Comparison of ENCODE assay signal across 13 cellular contexts in genomic region chr16:68368602-68368944, GRCh38. TPM values are rescaled to one million over a fixed set of nuclear protein-coding genes. Genes with fewer than 3 reads are reported as not detected.
A peak's percentile ranks its signal among the peaks of the same experiment; 100 is the strongest.
DNase-seq lines count a peak whose midpoint lies in the region; ATAC-seq and TF ChIP-seq lines count a peak whose summit lies in the region.
"Had no signal": no experiment of that assay in that cellular context is flagged by ENCODE, and none has a peak within 500 bp of the region (broad histone marks: within the 10 kb centered on the region; RNA-seq: fewer than 3 reads in every experiment).

No MANE protein-coding gene starts in this region.

- intact Hi-C loops in activated CD4-positive, alpha-beta T cell treated with anti-CD3 and anti-CD28 coated beads for 36 hours (cut with DNase I, micrococcal nuclease) = loop anchor here in 1 of 2 experiments (2.0 kb wide), 1 partner anchor 142 kb away; no protein-coding TSS in a partner anchor
- intact Hi-C loops in lower leg skin (cut with DNase I; ENCODE audit: low total_unique reads) = no loop called here

- TF ChIP-seq CTCF in neural progenitor cell (IDR thresholded peaks at IDR 0.05) = no peak
- no peak for TF ChIP-seq CTCF in lower leg skin (IDR thresholded peaks at IDR 0.05)

- H4K20me1 ChIP-seq in neural progenitor cell (ENCODE audit: low read depth) = no peaks in the 10 kb centered on the region

- no peak for TF ChIP-seq POLR2A in lower leg skin (IDR thresholded peaks at IDR 0.05)

- POLR2A ChIA-PET in activated CD4-positive, alpha-beta T cell treated with anti-CD3 and anti-CD28 coated beads for 36 hours (lab: Charles Lee) = no interaction called here
- POLR2A ChIA-PET in activated CD8-positive, alpha-beta T cell treated with anti-CD3 and anti-CD28 coated beads, Interleukin-2, amount 10 ng/mL, durations not matched to agents 7 days and 5 days (lab: Charles Lee) = interaction anchor here (0.6 to 1.0 kb wide), 3 partner anchors 12 to 157 kb away, joined by 3 read pairs; no protein-coding TSS in a partner anchor

- no peak for ATAC-seq in activated CD4-positive, alpha-beta T cell treated with anti-CD3 and anti-CD28 coated beads for 36 hours
- peak; percentile 55 for ATAC-seq in GM21717 (IDR thresholded peaks at IDR 0.05; ENCODE audit: unreplicated experiment)
- peak; percentile 26 for ATAC-seq in activated CD8-positive, alpha-beta T cell treated with anti-CD3 and anti-CD28 coated beads, Interleukin-2, amount 10 ng/mL, durations not matched to agents 7 days and 5 days
- ATAC-seq: A549 had no signal

- peaks cover 30% of the 10 kb centered on the region for H3K4me1 ChIP-seq in neural progenitor cell
- H3K4me1 ChIP-seq: A549, sigmoid colon had no signal

- H3K36me3 Mint-ChIP-seq in activated CD4-positive, alpha-beta T cell treated with anti-CD3 and anti-CD28 coated beads for 36 hours (ENCODE audit: low read depth) = no peaks in the 10 kb centered on the region
- H3K36me3 Mint-ChIP-seq in activated CD8-positive, alpha-beta T cell treated with anti-CD3 and anti-CD28 coated beads, Interleukin-2, amount 10 ng/mL, durations not matched to agents 7 days and 5 days (ENCODE audit: low read depth) = peaks cover 10% of the 10 kb centered on the region
- no peaks in the 10 kb centered on the region for H3K36me3 Mint-ChIP-seq in neural progenitor cell

- peak; percentile 40 for DNase-seq in activated CD4-positive, alpha-beta T cell treated with anti-CD3 and anti-CD28 coated beads for 36 hours
- DNase-seq in activated CD4-positive, alpha-beta T cell treated with anti-CD3 and anti-CD28 coated beads for 1 hour = no peak
- peak; percentile 44 for DNase-seq in activated CD8-positive, alpha-beta T cell treated with anti-CD3 and anti-CD28 coated beads, Interleukin-2, amount 10 ng/mL, durations not matched to agents 7 days and 5 days
- DNase-seq in neural progenitor cell (ENCODE audit: low spot score) = peak; percentile 36
- DNase-seq in lower leg skin (ENCODE audit: low spot score in 2 of 2) = no peak
- DNase-seq in H4 (ENCODE audit: low spot score) = no peak
- no peak for DNase-seq in midbrain (lab: John Stamatoyannopoulos, UW)
- DNase-seq: activated CD4-positive, CD25-positive, alpha-beta regulatory T cell; DMS79; NCI-H510A treated with DMSO at 0.1 percent for 48 hours; sigmoid colon had no signal

- H3K4me3 ChIP-seq in neural progenitor cell (no peak overlapping the region), lower leg skin (ENCODE audit: low read depth, poor library complexity, severe bottlenecking) (no peak overlapping the region)
- H3K4me3 ChIP-seq: A549, sigmoid colon had no signal

- H3K36me3 ChIP-seq in neural progenitor cell = no peaks in the 10 kb centered on the region
- H3K36me3 ChIP-seq: sigmoid colon had no signal

- WGBS in lower leg skin, 2 donors = 59 to 61% methylated on average over 8 of the region's 8 CpGs

- no peaks in the 10 kb centered on the region for H3K9me3 ChIP-seq in neural progenitor cell (ENCODE audit: low read depth)
- H3K9me3 ChIP-seq: A549, sigmoid colon had no signal

- H3K4me1 Mint-ChIP-seq in activated CD4-positive, alpha-beta T cell treated with anti-CD3 and anti-CD28 coated beads for 36 hours = peaks cover 37% of the 10 kb centered on the region
- peaks cover 53% of the 10 kb centered on the region for H3K4me1 Mint-ChIP-seq in activated CD8-positive, alpha-beta T cell treated with anti-CD3 and anti-CD28 coated beads, Interleukin-2, amount 10 ng/mL, durations not matched to agents 7 days and 5 days (ENCODE audit: low read depth)
- peaks cover 56% of the 10 kb centered on the region for H3K4me1 Mint-ChIP-seq in neural progenitor cell

- H3K27ac Mint-ChIP-seq in activated CD4-positive, alpha-beta T cell treated with anti-CD3 and anti-CD28 coated beads for 36 hours = no peak overlapping the region
- peak overlapping the region; percentile 72 for H3K27ac Mint-ChIP-seq in activated CD8-positive, alpha-beta T cell treated with anti-CD3 and anti-CD28 coated beads, Interleukin-2, amount 10 ng/mL, durations not matched to agents 7 days and 5 days
- H3K27ac Mint-ChIP-seq in neural progenitor cell = peak overlapping the region; percentile 91

- no peak overlapping the region for H2AFZ ChIP-seq in neural progenitor cell (replicated peaks)

- H3K4me2 ChIP-seq in neural progenitor cell = no peak overlapping the region
- H3K4me2 ChIP-seq: A549 had no signal

- peaks cover 5% of the 10 kb centered on the region for H3K27me3 Mint-ChIP-seq in activated CD4-positive, alpha-beta T cell treated with anti-CD3 and anti-CD28 coated beads for 36 hours
- peaks cover 29% of the 10 kb centered on the region for H3K27me3 Mint-ChIP-seq in activated CD8-positive, alpha-beta T cell treated with anti-CD3 and anti-CD28 coated beads, Interleukin-2, amount 10 ng/mL, durations not matched to agents 7 days and 5 days (ENCODE audit: low read depth)
- peaks cover 13% of the 10 kb centered on the region for H3K27me3 Mint-ChIP-seq in neural progenitor cell (ENCODE audit: insufficient read depth, low read depth)

- H3K4me3 Mint-ChIP-seq in activated CD4-positive, alpha-beta T cell treated with anti-CD3 and anti-CD28 coated beads for 36 hours = no peak overlapping the region
- H3K4me3 Mint-ChIP-seq in activated CD8-positive, alpha-beta T cell treated with anti-CD3 and anti-CD28 coated beads, Interleukin-2, amount 10 ng/mL, durations not matched to agents 7 days and 5 days = peak overlapping the region; percentile 61
- peak overlapping the region; percentile 38 for H3K4me3 Mint-ChIP-seq in neural progenitor cell

- H3K27ac ChIP-seq in neural progenitor cell = no peak overlapping the region
- H3K27ac ChIP-seq: A549, sigmoid colon had no signal

- no peaks in the 10 kb centered on the region for H3K79me2 ChIP-seq in neural progenitor cell (ENCODE audit: low read depth)

- CTCF ChIA-PET in activated CD4-positive, alpha-beta T cell treated with anti-CD3 and anti-CD28 coated beads for 36 hours (lab: Charles Lee) = interaction anchor here (0.6 to 1.8 kb wide), 7 partner anchors 26 to 1286 kb away, joined by 3 to 6 read pairs (median 4); no protein-coding TSS in a partner anchor
- CTCF ChIA-PET in activated CD8-positive, alpha-beta T cell treated with anti-CD3 and anti-CD28 coated beads, Interleukin-2, amount 10 ng/mL, durations not matched to agents 7 days and 5 days (lab: Charles Lee) = interaction anchor here (0.6 to 5.0 kb wide), 14 partner anchors 10 to 152 kb away, joined by 3 to 34 read pairs (median 4); partner anchors contain the start of gene SLC7A6

- no peaks in the 10 kb centered on the region for H3K9me3 Mint-ChIP-seq in activated CD4-positive, alpha-beta T cell treated with anti-CD3 and anti-CD28 coated beads for 36 hours (ENCODE audit: low read depth)
- H3K9me3 Mint-ChIP-seq in activated CD8-positive, alpha-beta T cell treated with anti-CD3 and anti-CD28 coated beads, Interleukin-2, amount 10 ng/mL, durations not matched to agents 7 days and 5 days (ENCODE audit: insufficient read depth) = no peaks in the 10 kb centered on the region
- no peaks in the 10 kb centered on the region for H3K9me3 Mint-ChIP-seq in neural progenitor cell

- H3F3A ChIP-seq in neural progenitor cell (ENCODE audit: low read depth) = no peaks in the 10 kb centered on the region

- H3K27me3 ChIP-seq in neural progenitor cell = no peaks in the 10 kb centered on the region

- H3K9ac ChIP-seq in neural progenitor cell = no peak overlapping the region

RNA-seq across cellular contexts. Expression of gene PRMT7, which starts 57.8 kb away (rescaled TPM):
- 10 to 100 TPM; 62.7 to 70.7 TPM for total RNA-seq in activated CD4-positive, alpha-beta T cell treated with anti-CD3 and anti-CD28 coated beads for 36 hours
- total RNA-seq in activated CD8-positive, alpha-beta T cell treated with anti-CD3 and anti-CD28 coated beads, Interleukin-2, amount 10 ng/mL, durations not matched to agents 7 days and 5 days = 10 to 100 TPM; 70.4 to 73.2 TPM
- total RNA-seq in neural progenitor cell (ENCODE audit: low replicate concordance) (70.2 and 79.7 TPM in 2 replicates), lower leg skin (10 to 100 TPM; 29.9 to 62.4 (median 45.9) TPM)
- 37.5 and 50.1 TPM in 2 replicates for total RNA-seq in H4 (2014; rRNA removed; shearing (Covaris generic))

RNA-seq across cellular contexts. Expression of gene SLC7A6OS, which starts 57.8 kb away (rescaled TPM):
- total RNA-seq in activated CD4-positive, alpha-beta T cell treated with anti-CD3 and anti-CD28 coated beads for 36 hours = 10 to 100 TPM; 17.4 to 21.7 TPM
- 10 to 100 TPM; 26.3 to 30.7 TPM for total RNA-seq in activated CD8-positive, alpha-beta T cell treated with anti-CD3 and anti-CD28 coated beads, Interleukin-2, amount 10 ng/mL, durations not matched to agents 7 days and 5 days
- total RNA-seq in neural progenitor cell (ENCODE audit: low replicate concordance) = 18.7 and 18.8 TPM in 2 replicates
- total RNA-seq in lower leg skin = 10 to 100 TPM; 10.1 to 14.9 (median 11.0) TPM
- total RNA-seq in H4 (2014; rRNA removed; shearing (Covaris generic)) = 7.3 and 8.1 TPM in 2 replicates

Comparison
In these comparisons a context has a peak if more than half of its experiments do, and no peak if none do; other contexts are left out.
1. DNase-seq: peak in activated CD4-positive, alpha-beta T cell treated with anti-CD3 and anti-CD28 coated beads for 36 hours (single experiment), activated CD8-positive, alpha-beta T cell treated with anti-CD3 and anti-CD28 coated beads, Interleukin-2, amount 10 ng/mL, durations not matched to agents 7 days and 5 days (single experiment) and neural progenitor cell (single experiment); none in activated CD4-positive, alpha-beta T cell treated with anti-CD3 and anti-CD28 coated beads for 1 hour (single experiment), lower leg skin (0 of 2), H4 (single experiment) and midbrain (single experiment).